Comparison of ENCODE assay signal across 1 cellular context in genomic region chr13:108217307-108218043, GRCh38.
TF ChIP-seq lines count a peak whose summit lies in the region.

No MANE protein-coding gene starts in this region.

TF ChIP-seq in GM12878, 131 proteins besides CTCF, POLR2A, EP300 and RAD21:
- peak; percentile 59; the same call in 1 of the 2 replicates for TF ChIP-seq ZBTB33 (IDR thresholded peaks at IDR 0.05)
- peak; percentile 90 for TF ChIP-seq MLLT1 (IDR thresholded peaks at IDR 0.05)
